In the genomic region with DNA sequence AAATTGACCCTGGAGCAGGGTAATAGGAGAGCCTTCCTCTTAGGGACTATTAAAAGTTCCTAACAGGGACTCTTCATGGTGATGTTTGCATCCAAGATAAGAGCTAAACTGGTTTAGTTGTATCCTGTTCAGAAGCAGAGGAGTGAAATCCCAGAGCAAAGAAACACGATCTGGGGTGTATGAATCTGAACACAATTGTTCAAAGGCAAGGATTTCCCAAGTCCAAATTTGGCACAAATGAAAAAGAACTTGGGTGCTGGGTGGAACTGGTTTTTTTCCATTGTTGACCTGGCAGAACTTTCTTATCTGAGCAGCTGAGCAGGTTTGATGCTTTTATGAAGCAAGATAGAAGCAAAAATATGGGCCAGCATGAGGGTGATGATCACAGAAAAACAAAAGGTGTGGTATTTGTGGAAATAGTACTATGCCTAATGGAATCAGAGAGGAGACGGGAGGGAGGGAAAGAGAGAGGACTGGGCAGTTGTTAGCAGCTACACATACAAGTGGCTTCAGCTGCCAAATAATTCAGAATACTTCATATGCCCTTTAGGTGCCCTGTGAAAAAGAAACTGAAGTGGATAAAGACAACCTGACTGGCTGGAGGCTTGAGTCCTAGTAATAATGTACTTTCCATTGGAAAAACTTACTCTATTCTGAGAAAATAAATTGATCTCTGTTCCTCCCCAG, we compare ENCODE assay signal across 8 cellular contexts. TPM values are rescaled to one million over a fixed set of nuclear protein-coding genes. Genes with fewer than 3 reads are reported as not detected.
DNase-seq lines count a peak whose midpoint lies in the region; ATAC-seq and TF ChIP-seq lines count a peak whose summit lies in the region.

No MANE protein-coding gene starts in this region.

- peak overlapping the region; percentile 98 for H3K27ac ChIP-seq in RWPE2 (ENCODE audit: poor library complexity, severe bottlenecking)
- peak overlapping the region; percentile 73 to 84 (median 76) for H3K27ac ChIP-seq in gastrocnemius medialis

- in situ Hi-C loops in gastrocnemius medialis (cut with MboI; ENCODE audit: low sequenced_read_pairs in 4 of 4) = loop anchor here in 1 of 4 donors (5.0 kb wide), 1 partner anchor 68 kb away; a partner anchor contains a TSS

- peak; percentile 18 for DNase-seq in activated naive CD4-positive, alpha-beta T cell treated with anti-CD3 and anti-CD28 coated beads for 36 hours
- DNase-seq in activated naive CD4-positive, alpha-beta T cell treated with anti-CD3 and anti-CD28 coated beads, Interleukin-2, amount 50 U/mL, for 16 hours = no peak
- DNase-seq in RWPE2 (ENCODE audit: low spot score) = no peak
- DNase-seq in fibroblast of peridontal ligament (ENCODE audit: extremely low read depth) = peak; percentile 49
- no peak for DNase-seq in gastrocnemius medialis
- DNase-seq in iPS-NIHi7 (ENCODE audit: extremely low spot score) = no peak
- DNase-seq in NCI-H510A (lab: John Stamatoyannopoulos, UW) = no peak
- DNase-seq in central memory CD4-positive, alpha-beta T cell = no peak

- H3K9me3 ChIP-seq in RWPE2 (ENCODE audit: severe bottlenecking) = no peaks in the 10 kb centered on the region
- H3K9me3 ChIP-seq in gastrocnemius medialis = no peaks in the 10 kb centered on the region

- peaks cover 93% of the 10 kb centered on the region for H3K4me1 Mint-ChIP-seq in activated naive CD4-positive, alpha-beta T cell treated with anti-CD3 and anti-CD28 coated beads for 36 hours (ENCODE audit: low read depth)

- peak overlapping the region; percentile 59 for H3K4me3 Mint-ChIP-seq in activated naive CD4-positive, alpha-beta T cell treated with anti-CD3 and anti-CD28 coated beads for 36 hours

- H3K27me3 Mint-ChIP-seq in activated naive CD4-positive, alpha-beta T cell treated with anti-CD3 and anti-CD28 coated beads for 36 hours (ENCODE audit: low read depth) = no peaks in the 10 kb centered on the region

- ATAC-seq in RWPE2 (ENCODE audit: low read depth) (peak; percentile 15), gastrocnemius medialis (peak; percentile 53 to 61)

- CTCF ChIA-PET in activated naive CD4-positive, alpha-beta T cell treated with anti-CD3 and anti-CD28 coated beads for 36 hours (lab: Charles Lee) = interaction anchor here (0.6 to 6.7 kb wide), 9 partner anchors 10 to 309 kb away, joined by 3 to 82 read pairs (median 3); no protein-coding TSS in a partner anchor

- no peak overlapping the region for H3K4me3 ChIP-seq in RWPE2 (ENCODE audit: severe bottlenecking)
- H3K4me3 ChIP-seq in gastrocnemius medialis = no peak overlapping the region

- TF ChIP-seq POLR2A in gastrocnemius medialis (IDR thresholded peaks at IDR 0.05) = peak in 1 of 2 donors; percentile 18

- peak overlapping the region; percentile 95 for H3K27ac Mint-ChIP-seq in activated naive CD4-positive, alpha-beta T cell treated with anti-CD3 and anti-CD28 coated beads for 36 hours

- H3K36me3 Mint-ChIP-seq in activated naive CD4-positive, alpha-beta T cell treated with anti-CD3 and anti-CD28 coated beads for 36 hours (ENCODE audit: low read depth) = peaks cover 13% of the 10 kb centered on the region

- no peaks in the 10 kb centered on the region for H3K9me3 Mint-ChIP-seq in activated naive CD4-positive, alpha-beta T cell treated with anti-CD3 and anti-CD28 coated beads for 36 hours

- H3K4me1 ChIP-seq in RWPE2 (ENCODE audit: insufficient read depth, poor library complexity, severe bottlenecking) (peaks cover 45% of the 10 kb centered on the region), gastrocnemius medialis (peaks cover 27 to 45% of the 10 kb centered on the region in 2 donors)

- peaks cover 15% of the 10 kb centered on the region for H3K36me3 ChIP-seq in RWPE2 (ENCODE audit: low read depth)
- peaks cover 0 to 9% of the 10 kb centered on the region in 2 donors for H3K36me3 ChIP-seq in gastrocnemius medialis

- no peak for TF ChIP-seq CTCF in RWPE2 (IDR thresholded peaks at IDR 0.05; ENCODE audit: poor library complexity, severe bottlenecking)
- no peak for TF ChIP-seq CTCF in gastrocnemius medialis (IDR thresholded peaks at IDR 0.05 in 4 of 5, conservative IDR thresholded peaks at IDR 0.05 in 1 of 5)

- H3K27me3 ChIP-seq in RWPE2 (ENCODE audit: insufficient read depth, poor library complexity, severe bottlenecking) (no peaks in the 10 kb centered on the region), gastrocnemius medialis (no peaks in the 10 kb centered on the region)

- intact Hi-C loops in activated naive CD4-positive, alpha-beta T cell treated with anti-CD3 and anti-CD28 coated beads for 36 hours (cut with micrococcal nuclease) = loop anchor here (1.0 to 2.0 kb wide), 6 partner anchors 18 to 525 kb away; a partner anchor contains a TSS
- intact Hi-C loops in gastrocnemius medialis (cut with DNase I; ENCODE audit: low total_unique reads) = no loop called here

RNA-seq across cellular contexts. Expression of a gene that starts 6.1 kb away (rescaled TPM):
- total RNA-seq in activated naive CD4-positive, alpha-beta T cell treated with anti-CD3 and anti-CD28 coated beads for 36 hours = 10 to 100 TPM; 23.4 to 23.9 TPM
- total RNA-seq in gastrocnemius medialis = 10 to 100 TPM; 10.7 to 16.4 (median 13.5) TPM

RNA-seq across cellular contexts. Expression of a gene that starts 28.6 kb away (rescaled TPM):
- 10 to 100 TPM; 13.7 to 15.7 TPM for total RNA-seq in activated naive CD4-positive, alpha-beta T cell treated with anti-CD3 and anti-CD28 coated beads for 36 hours
- under 1 TPM in 1 of 4 donors, not detected in 3; 0.49 TPM for total RNA-seq in gastrocnemius medialis

RNA-seq across cellular contexts. Expression of a gene that starts 40.8 kb away (rescaled TPM):
- total RNA-seq in activated naive CD4-positive, alpha-beta T cell treated with anti-CD3 and anti-CD28 coated beads for 36 hours = 10 to 100 TPM; 78.0 to 81.2 TPM
- total RNA-seq in gastrocnemius medialis = 100 to 1,000 TPM in 1 of 4 donors, 10 to 100 TPM in 3; 71.1 to 105 (median 89.0) TPM

RNA-seq across cellular contexts. Expression of a gene that starts 41.0 kb away (rescaled TPM):
- 1 to 10 TPM; 1.5 to 2.6 TPM for total RNA-seq in activated naive CD4-positive, alpha-beta T cell treated with anti-CD3 and anti-CD28 coated beads for 36 hours
- total RNA-seq in gastrocnemius medialis = not detected

RNA-seq across cellular contexts. Expression of a gene that starts 57.1 kb away (rescaled TPM):
- total RNA-seq in activated naive CD4-positive, alpha-beta T cell treated with anti-CD3 and anti-CD28 coated beads for 36 hours = 1 to 10 TPM; 5.8 to 6.8 TPM
- total RNA-seq in gastrocnemius medialis = 10 to 100 TPM in 1 of 4 donors, 1 to 10 TPM in 3; 1.6 to 17.3 (median 5.7) TPM

Comparison
In these comparisons a context has a peak if more than half of its experiments do, and no peak if none do; other contexts are left out.
1. DNase-seq: peak in activated naive CD4-positive, alpha-beta T cell treated with anti-CD3 and anti-CD28 coated beads for 36 hours (single experiment) and fibroblast of peridontal ligament (single experiment); none in activated naive CD4-positive, alpha-beta T cell treated with anti-CD3 and anti-CD28 coated beads, Interleukin-2, amount 50 U/mL, for 16 hours (single experiment), RWPE2 (single experiment), gastrocnemius medialis (0 of 2), iPS-NIHi7 (single experiment), NCI-H510A (single experiment) and central memory CD4-positive, alpha-beta T cell (single experiment).
2. RNA of a gene that starts 28.6 kb away (total RNA-seq): 13.7 to 15.7 TPM in activated naive CD4-positive, alpha-beta T cell treated with anti-CD3 and anti-CD28 coated beads for 36 hours; 0.49 TPM in gastrocnemius medialis; every median in the first group is over 4 times any median in the second.